Comparison of ENCODE assay signal across 13 cellular contexts in genomic region chr17:74123350-74123749, GRCh38.
A peak's percentile ranks its signal among the peaks of the same experiment; 100 is the strongest.
DNase-seq lines count a peak whose midpoint lies in the region; ATAC-seq and TF ChIP-seq lines count a peak whose summit lies in the region.
"Had no signal": no experiment of that assay in that cellular context is flagged by ENCODE, and none has a peak within 500 bp of the region (broad histone marks: within the 10 kb centered on the region; RNA-seq: fewer than 3 reads in every experiment).

No MANE protein-coding gene starts in this region.

- POLR2A ChIA-PET in activated CD8-positive, alpha-beta T cell treated with anti-CD3 and anti-CD28 coated beads for 36 hours (lab: Charles Lee) = no interaction called here
- POLR2A ChIA-PET in activated CD8-positive, alpha-beta T cell treated with anti-CD3 and anti-CD28 coated beads, Interleukin-2, amount 10 ng/mL, durations not matched to agents 7 days and 5 days (lab: Charles Lee) = no interaction called here

- H3K27ac Mint-ChIP-seq in activated CD8-positive, alpha-beta T cell treated with anti-CD3 and anti-CD28 coated beads for 36 hours = no peak overlapping the region
- H3K27ac Mint-ChIP-seq in activated CD8-positive, alpha-beta T cell treated with anti-CD3 and anti-CD28 coated beads, Interleukin-2, amount 10 ng/mL, durations not matched to agents 7 days and 5 days = no peak overlapping the region
- no peak overlapping the region for H3K27ac Mint-ChIP-seq in activated T-helper 2 cell treated with anti-CD3 and anti-CD28 coated beads, Interferon-gamma antibody, Interleukin-2, Interleukin-4, amounts not matched to agents 10 μg/mL and 5 μg/mL and 100 μg/mL, durations not matched to agents 14 hours and 24 hours and 36 hours

- intact Hi-C loops in activated CD8-positive, alpha-beta T cell treated with anti-CD3 and anti-CD28 coated beads for 36 hours (cut with micrococcal nuclease) = no loop called here
- intact Hi-C loops in activated T-helper 2 cell treated with anti-CD3 and anti-CD28 coated beads, Interferon-gamma antibody, Interleukin-2, Interleukin-4, amounts not matched to agents 10 μg/mL and 5 μg/mL and 100 μg/mL, durations not matched to agents 14 hours and 24 hours and 36 hours (cut with micrococcal nuclease) = no loop called here

- no peaks in the 10 kb centered on the region for H3K9me3 Mint-ChIP-seq in activated CD8-positive, alpha-beta T cell treated with anti-CD3 and anti-CD28 coated beads for 36 hours
- no peaks in the 10 kb centered on the region for H3K9me3 Mint-ChIP-seq in activated CD8-positive, alpha-beta T cell treated with anti-CD3 and anti-CD28 coated beads, Interleukin-2, amount 10 ng/mL, durations not matched to agents 7 days and 5 days (ENCODE audit: insufficient read depth)
- no peaks in the 10 kb centered on the region for H3K9me3 Mint-ChIP-seq in activated T-helper 2 cell treated with anti-CD3 and anti-CD28 coated beads, Interferon-gamma antibody, Interleukin-2, Interleukin-4, amounts not matched to agents 10 μg/mL and 5 μg/mL and 100 μg/mL, durations not matched to agents 14 hours and 24 hours and 36 hours

- no peak for TF ChIP-seq CTCF in activated CD8-positive, alpha-beta T cell treated with anti-CD3 and anti-CD28 coated beads for 36 hours (IDR thresholded peaks at IDR 0.05)

- H3K4me1 Mint-ChIP-seq in activated CD8-positive, alpha-beta T cell treated with anti-CD3 and anti-CD28 coated beads for 36 hours (ENCODE audit: low read depth) = no peaks in the 10 kb centered on the region
- H3K4me1 Mint-ChIP-seq in activated CD8-positive, alpha-beta T cell treated with anti-CD3 and anti-CD28 coated beads, Interleukin-2, amount 10 ng/mL, durations not matched to agents 7 days and 5 days (ENCODE audit: low read depth) = no peaks in the 10 kb centered on the region
- no peaks in the 10 kb centered on the region for H3K4me1 Mint-ChIP-seq in activated T-helper 2 cell treated with anti-CD3 and anti-CD28 coated beads, Interferon-gamma antibody, Interleukin-2, Interleukin-4, amounts not matched to agents 10 μg/mL and 5 μg/mL and 100 μg/mL, durations not matched to agents 14 hours and 24 hours and 36 hours (ENCODE audit: low read depth)

- H3K4me3 Mint-ChIP-seq in activated CD8-positive, alpha-beta T cell treated with anti-CD3 and anti-CD28 coated beads for 36 hours = no peak overlapping the region
- no peak overlapping the region for H3K4me3 Mint-ChIP-seq in activated CD8-positive, alpha-beta T cell treated with anti-CD3 and anti-CD28 coated beads, Interleukin-2, amount 10 ng/mL, durations not matched to agents 7 days and 5 days
- no peak overlapping the region for H3K4me3 Mint-ChIP-seq in activated T-helper 2 cell treated with anti-CD3 and anti-CD28 coated beads, Interferon-gamma antibody, Interleukin-2, Interleukin-4, amounts not matched to agents 10 μg/mL and 5 μg/mL and 100 μg/mL, durations not matched to agents 14 hours and 24 hours and 36 hours (ENCODE audit: low read depth)

- no peak for ATAC-seq in activated CD8-positive, alpha-beta T cell treated with anti-CD3 and anti-CD28 coated beads for 36 hours
- no peak for ATAC-seq in activated CD8-positive, alpha-beta T cell treated with anti-CD3 and anti-CD28 coated beads, Interleukin-2, amount 10 ng/mL, durations not matched to agents 7 days and 5 days

- CTCF ChIA-PET in activated CD8-positive, alpha-beta T cell treated with anti-CD3 and anti-CD28 coated beads for 36 hours (lab: Charles Lee) = interaction anchor here (1.2 kb wide), 1 partner anchor 33 kb away, joined by 3 read pairs; no protein-coding TSS in a partner anchor
- CTCF ChIA-PET in activated CD8-positive, alpha-beta T cell treated with anti-CD3 and anti-CD28 coated beads, Interleukin-2, amount 10 ng/mL, durations not matched to agents 7 days and 5 days (lab: Charles Lee) = interaction anchor here (0.7 to 0.9 kb wide), 2 partner anchors 33 to 76 kb away, joined by 3 read pairs; no protein-coding TSS in a partner anchor

- peak; percentile 3 for DNase-seq in activated CD8-positive, alpha-beta T cell treated with anti-CD3 and anti-CD28 coated beads for 36 hours
- DNase-seq in activated CD8-positive, alpha-beta T cell treated with anti-CD3 and anti-CD28 coated beads, Interleukin-2, amount 10 ng/mL, durations not matched to agents 7 days and 5 days = no peak
- DNase-seq in SW480 (ENCODE audit: low spot score) (peak; percentile 33), inferior parietal cortex (ENCODE audit: extremely low spot score) (peak; percentile 61), superior temporal gyrus (ENCODE audit: extremely low spot score) (peak; percentile 61), NCI-H2171 treated with DMSO at 0.1 percent for 48 hours (lab: John Stamatoyannopoulos, UW) (no peak)
- DNase-seq in activated T-helper 2 cell treated with anti-CD3 and anti-CD28 coated beads, Interferon-gamma antibody, Interleukin-2, Interleukin-4, amounts not matched to agents 10 μg/mL and 5 μg/mL and 100 μg/mL, durations not matched to agents 14 hours and 24 hours and 36 hours (ENCODE audit: low spot score) = no peak
- DNase-seq in stimulated activated naive CD4-positive, alpha-beta T cell (lab: John Stamatoyannopoulos, UW) = no peak
- DNase-seq: activated CD4-positive, alpha-beta T cell treated with anti-CD3 and anti-CD28 coated beads, Interleukin-2, amount 50 U/mL, for 1 hour; aorta; SHP77 treated with DMSO at 0.1 percent for 48 hours; stimulated activated CD4-positive, alpha-beta T cell treated with anti-CD3 and anti-CD28 coated beads, Interleukin-1b, Interleukin-23, amount 100 ng/mL, for 48 hours; thyroid gland had no signal

- no peaks in the 10 kb centered on the region for H3K36me3 Mint-ChIP-seq in activated CD8-positive, alpha-beta T cell treated with anti-CD3 and anti-CD28 coated beads for 36 hours (ENCODE audit: low read depth)
- no peaks in the 10 kb centered on the region for H3K36me3 Mint-ChIP-seq in activated CD8-positive, alpha-beta T cell treated with anti-CD3 and anti-CD28 coated beads, Interleukin-2, amount 10 ng/mL, durations not matched to agents 7 days and 5 days (ENCODE audit: low read depth)
- H3K36me3 Mint-ChIP-seq in activated T-helper 2 cell treated with anti-CD3 and anti-CD28 coated beads, Interferon-gamma antibody, Interleukin-2, Interleukin-4, amounts not matched to agents 10 μg/mL and 5 μg/mL and 100 μg/mL, durations not matched to agents 14 hours and 24 hours and 36 hours (ENCODE audit: low read depth) = no peaks in the 10 kb centered on the region

- H3K27me3 Mint-ChIP-seq in activated CD8-positive, alpha-beta T cell treated with anti-CD3 and anti-CD28 coated beads for 36 hours = peaks cover 29% of the 10 kb centered on the region
- peaks cover 3% of the 10 kb centered on the region for H3K27me3 Mint-ChIP-seq in activated CD8-positive, alpha-beta T cell treated with anti-CD3 and anti-CD28 coated beads, Interleukin-2, amount 10 ng/mL, durations not matched to agents 7 days and 5 days (ENCODE audit: low read depth)
- no peaks in the 10 kb centered on the region for H3K27me3 Mint-ChIP-seq in activated T-helper 2 cell treated with anti-CD3 and anti-CD28 coated beads, Interferon-gamma antibody, Interleukin-2, Interleukin-4, amounts not matched to agents 10 μg/mL and 5 μg/mL and 100 μg/mL, durations not matched to agents 14 hours and 24 hours and 36 hours (ENCODE audit: low read depth)

Comparison
In these comparisons a context has a peak if more than half of its experiments do, and no peak if none do; other contexts are left out.
1. DNase-seq: peak in activated CD8-positive, alpha-beta T cell treated with anti-CD3 and anti-CD28 coated beads for 36 hours (single experiment), SW480 (single experiment), inferior parietal cortex (single experiment) and superior temporal gyrus (single experiment); none in activated CD8-positive, alpha-beta T cell treated with anti-CD3 and anti-CD28 coated beads, Interleukin-2, amount 10 ng/mL, durations not matched to agents 7 days and 5 days (single experiment), activated T-helper 2 cell treated with anti-CD3 and anti-CD28 coated beads, Interferon-gamma antibody, Interleukin-2, Interleukin-4, amounts not matched to agents 10 μg/mL and 5 μg/mL and 100 μg/mL, durations not matched to agents 14 hours and 24 hours and 36 hours (single experiment), stimulated activated naive CD4-positive, alpha-beta T cell (0 of 6) and NCI-H2171 treated with DMSO at 0.1 percent for 48 hours (single experiment).